ENCODE assay signal across 8 cellular contexts in the genomic region with DNA sequence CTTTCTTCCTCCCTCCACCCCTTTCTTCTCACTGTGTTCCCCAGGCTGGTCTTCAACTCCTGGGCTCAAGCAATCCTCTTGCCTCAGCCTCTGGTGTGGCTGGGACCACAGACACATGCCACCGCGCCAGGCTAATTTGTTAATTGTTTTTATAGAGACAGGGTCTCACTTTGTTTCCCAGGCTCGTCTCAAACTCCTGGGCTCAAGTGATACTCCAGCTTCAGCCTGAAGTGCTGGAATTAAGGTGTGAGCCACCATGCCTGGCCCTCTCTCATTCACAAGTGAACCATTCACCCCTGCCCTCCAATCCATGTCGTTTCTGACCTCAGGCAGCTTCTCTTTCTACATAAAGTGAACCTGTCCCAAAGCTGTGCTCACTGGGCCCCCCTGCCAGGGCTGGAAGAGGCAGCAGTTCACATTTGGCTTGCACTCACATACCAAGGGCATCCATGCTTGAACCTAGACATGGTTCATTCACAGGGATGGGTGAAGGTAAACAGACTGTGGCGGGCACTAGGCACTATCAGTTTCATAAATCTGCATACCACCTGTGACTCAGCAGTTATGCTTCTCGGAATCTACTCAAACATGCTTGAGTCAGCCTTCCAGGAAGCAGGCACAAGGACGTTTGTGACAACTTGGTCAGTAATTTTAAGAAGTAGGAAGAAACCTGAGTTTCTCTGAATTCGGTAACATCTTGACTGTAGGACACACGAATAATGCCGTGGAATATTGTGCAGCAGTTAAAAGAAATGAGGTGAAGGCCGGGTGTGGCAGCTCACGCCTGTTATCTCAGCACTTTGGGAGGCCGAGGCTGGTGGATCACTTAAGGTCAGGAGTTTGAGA. TPM values are rescaled to one million over a fixed set of nuclear protein-coding genes. Genes with fewer than 3 reads are reported as not detected.
A peak's percentile ranks its signal among the peaks of the same experiment; 100 is the strongest.
DNase-seq lines count a peak whose midpoint lies in the region; ATAC-seq, FAIRE-seq and TF ChIP-seq lines count a peak whose summit lies in the region.

No MANE protein-coding gene starts in this region.

- CTCF ChIA-PET in A549 (lab: Yijun Ruan, JAX), result interaction anchor here (1.7 to 5.7 kb wide), 7 partner anchors 12 to 249 kb away, joined by 3 to 46 read pairs (median 15); a partner anchor contains a TSS

- no peaks in the 10 kb centered on the region for H3K36me3 ChIP-seq in brain microvascular endothelial cell (replicated peaks)
- no peaks in the 10 kb centered on the region for H3K36me3 ChIP-seq in mesendoderm (ENCODE audit: control insufficient read depth, insufficient read depth, low read length)
- peaks cover 11% of the 10 kb centered on the region for H3K36me3 ChIP-seq in upper lobe of right lung

- H2BK120ac ChIP-seq in mesendoderm (ENCODE audit: low read depth, low read length), result no peak overlapping the region

- intact Hi-C loops in upper lobe of right lung (cut with DNase I) (no loop called here), lower leg skin (cut with DNase I; ENCODE audit: low total_unique reads) (loop anchor here (5.0 kb wide), 1 partner anchor 172 kb away; no protein-coding TSS in a partner anchor)

- no peak overlapping the region for H3K4ac ChIP-seq in mesendoderm (ENCODE audit: low read depth, low read length)

- peak; percentile 83 to 92; a peak in 4 of 5 replicates for TF ChIP-seq EP300 in A549 (IDR thresholded peaks at IDR 0.05)

- H4K8ac ChIP-seq in mesendoderm (ENCODE audit: low read depth, low read length), result no peak overlapping the region

- H2BK5ac ChIP-seq in mesendoderm (ENCODE audit: low read length), result peak overlapping the region; percentile 6

- no peak overlapping the region for H3K23ac ChIP-seq in mesendoderm (ENCODE audit: low read length)

- TF ChIP-seq POLR2A in A549 (IDR thresholded peaks at IDR 0.05; ENCODE audit: low read length) (no peak), lower leg skin (IDR thresholded peaks at IDR 0.05) (no peak)

- peak; percentile 100 for FAIRE-seq in A549 (lab: Jason Lieb, UNC)

- no peak overlapping the region for H2BK15ac ChIP-seq in mesendoderm (replicated peaks; ENCODE audit: low read depth)

- TF ChIP-seq RAD21 in A549 (conservative IDR thresholded peaks at IDR 0.05 in 1 of 2, IDR thresholded peaks at IDR 0.05 in 1 of 2), result peak in 1 of 2 experiments; percentile 29; a peak in 3 of 5 replicates

- H3K18ac ChIP-seq in mesendoderm (ENCODE audit: low read length), result no peak overlapping the region

- H3K4me1 ChIP-seq in A549, result peaks cover 72% of the 10 kb centered on the region
- peaks cover 4% of the 10 kb centered on the region for H3K4me1 ChIP-seq in mesendoderm (ENCODE audit: control insufficient read depth, low read depth, low read length)
- peaks cover 18% of the 10 kb centered on the region for H3K4me1 ChIP-seq in upper lobe of right lung

- ATAC-seq in A549 (peak; percentile 90), GM18520 (IDR thresholded peaks at IDR 0.05; ENCODE audit: unreplicated experiment) (peak; percentile 57), upper lobe of right lung (peak; percentile 82)

- DNase-seq in A549 (ENCODE audit: low read depth in 1 of 2, low spot score in 1 of 2) (peak; percentile 97 to 99), HUDEP-2 (lab: John Stamatoyannopoulos, UW; ENCODE audit: unreplicated experiment in 76 of 76) (peak in 70 of 76 experiments; percentile 9 to 93 (median 68)), T-helper 1 cell (peak in 3 of 5 donors; percentile 40 to 97 (median 42)), brain microvascular endothelial cell (peak; percentile 82), mesendoderm (peak; percentile 69), upper lobe of right lung (no peak), lower leg skin (ENCODE audit: low spot score in 2 of 2) (no peak)

- H3K79me2 ChIP-seq in mesendoderm (ENCODE audit: control insufficient read depth, insufficient read depth, low read length), result no peaks in the 10 kb centered on the region

- H3K9me3 ChIP-seq in A549 (no peaks in the 10 kb centered on the region), upper lobe of right lung (no peaks in the 10 kb centered on the region)

- no peak overlapping the region for H2AK5ac ChIP-seq in mesendoderm (ENCODE audit: low read length)

- H4K5ac ChIP-seq in mesendoderm (ENCODE audit: low read length), result no peak overlapping the region

- H3K27me3 ChIP-seq in brain microvascular endothelial cell (replicated peaks) (no peaks in the 10 kb centered on the region), mesendoderm (ENCODE audit: insufficient read depth, low read length, poor library complexity) (no peaks in the 10 kb centered on the region), upper lobe of right lung (no peaks in the 10 kb centered on the region)

- H3K4me3 ChIP-seq in A549, result no peak overlapping the region
- no peak overlapping the region for H3K4me3 ChIP-seq in brain microvascular endothelial cell (ENCODE audit: low read depth, low read length)
- no peak overlapping the region for H3K4me3 ChIP-seq in mesendoderm (ENCODE audit: low read length)
- no peak overlapping the region for H3K4me3 ChIP-seq in upper lobe of right lung
- H3K4me3 ChIP-seq in lower leg skin (ENCODE audit: low read depth, poor library complexity, severe bottlenecking), result no peak overlapping the region

- no peaks in the 10 kb centered on the region for H3K79me1 ChIP-seq in mesendoderm (ENCODE audit: low read length)

- H3K56ac ChIP-seq in mesendoderm (ENCODE audit: low read length), result peak overlapping the region; percentile 44

- no peak overlapping the region for H3K9ac ChIP-seq in mesendoderm (ENCODE audit: low read length)

- H3K4me2 ChIP-seq in A549 (peak overlapping the region; percentile 63), mesendoderm (ENCODE audit: low read length) (no peak overlapping the region)

- POLR2A ChIA-PET in A549 (lab: Yijun Ruan, JAX), result interaction anchor here (0.6 kb wide), 1 partner anchor 153 kb away, joined by 3 read pairs; a partner anchor contains a TSS

- TF ChIP-seq CTCF in A549 (IDR thresholded peaks at IDR 0.05), result no peak
- TF ChIP-seq CTCF in brain microvascular endothelial cell (IDR thresholded peaks at IDR 0.05; ENCODE audit: low read depth, low read length, missing control alignments), result no peak
- no peak for TF ChIP-seq CTCF in upper lobe of right lung (IDR thresholded peaks at IDR 0.05)
- no peak for TF ChIP-seq CTCF in lower leg skin (IDR thresholded peaks at IDR 0.05)

- 14% methylated on average over 13 of the region's 13 CpGs for WGBS in A549 (ENCODE audit: missing lambda C conversion rate)
- no CpG with 5 or more reads among the region's 13 CpGs for WGBS in mesendoderm (ENCODE audit: extremely low coverage, insufficient coverage, low lambda C conversion rate)
- 52 to 61% methylated on average over 13 of the region's 13 CpGs for WGBS in lower leg skin, 2 donors

- peak overlapping the region; percentile 94 to 99 for H3K27ac ChIP-seq in A549
- peak overlapping the region; percentile 61 for H3K27ac ChIP-seq in brain microvascular endothelial cell
- peak overlapping the region; percentile 17 for H3K27ac ChIP-seq in mesendoderm (ENCODE audit: low read depth, low read length)
- H3K27ac ChIP-seq in upper lobe of right lung, result peak overlapping the region; percentile 82

- in situ Hi-C loops in brain microvascular endothelial cell (cut with HindIII; ENCODE audit: low pct_ligation_motif_present, low sequenced_read_pairs), result no loop called here

TF ChIP-seq in A549, 52 proteins besides CTCF, POLR2A, EP300 and RAD21 (continues in another document):
- TF ChIP-seq CBX2 (IDR thresholded peaks at IDR 0.05; ENCODE audit: borderline replicate concordance, low read depth) (no peak), JUNB (IDR thresholded peaks at IDR 0.05) (peak; percentile 90), CEBPB (IDR thresholded peaks at IDR 0.05) (peak in 1 of 2 experiments; percentile 82; a peak in 2 of 4 replicates), PHF8 (IDR thresholded peaks at IDR 0.05; ENCODE audit: borderline replicate concordance, low read depth) (no peak)
- TF ChIP-seq, protein P1, sequence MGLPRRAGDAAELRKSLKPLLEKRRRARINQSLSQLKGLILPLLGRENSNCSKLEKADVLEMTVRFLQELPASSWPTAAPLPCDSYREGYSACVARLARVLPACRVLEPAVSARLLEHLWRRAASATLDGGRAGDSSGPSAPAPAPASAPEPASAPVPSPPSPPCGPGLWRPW (IDR thresholded peaks at IDR 0.05), result no peak

RNA-seq across cellular contexts. Expression of a gene that starts 6.0 kb away (rescaled TPM):
- polyA plus RNA-seq in A549 (2011; rRNA removed) (127 and 182 TPM in 2 replicates), A549 (2017; fragmentation: RNase III; extraction: RNeasy Plus Mini Kit Qiagen cat#74134 plus additional on column Dnase treatment) (55.6 to 61.6 TPM (median 59.1 TPM) in 3 replicates)
- polyA plus RNA-seq in A549 (2012; cell fraction: cytosol; rRNA removed), result 64.8 and 76.2 TPM in 2 replicates
- polyA plus RNA-seq in A549 (2012; cell fraction: nucleus; rRNA removed), result 268 and 329 TPM in 2 replicates
- 331 and 462 TPM in 2 replicates for polyA minus RNA-seq in A549 (2011; rRNA and poly(A)+ RNA removed)
- 6.6 TPM for polyA plus RNA-seq in mesendoderm (2013, experiment 1 of 2)
- 6.6 TPM for polyA plus RNA-seq in mesendoderm (2013, experiment 2 of 2)
- total RNA-seq in upper lobe of right lung (236 TPM), lower leg skin (100 to 1,000 TPM in 1 of 4 donors, 10 to 100 TPM in 3; 48.4 to 103 (median 59.8) TPM)

RNA-seq across cellular contexts. Expression of a gene that starts 34.4 kb away (rescaled TPM):
- 8.3 and 9.5 TPM in 2 replicates for polyA plus RNA-seq in A549 (2011; rRNA removed)
- 13.7 and 22.6 TPM in 2 replicates for polyA plus RNA-seq in A549 (2012; cell fraction: cytosol; rRNA removed)
- polyA plus RNA-seq in A549 (2012; cell fraction: nucleus; rRNA removed), result 75.4 and 89.8 TPM in 2 replicates
- polyA plus RNA-seq in A549 (2017; fragmentation: RNase III; extraction: RNeasy Plus Mini Kit Qiagen cat#74134 plus additional on column Dnase treatment), result 9.1 to 13.7 TPM (median 13.1 TPM) in 3 replicates
- polyA minus RNA-seq in A549 (2011; rRNA and poly(A)+ RNA removed), result 6.9 and 12.4 TPM in 2 replicates
- polyA plus RNA-seq in mesendoderm (2013, experiment 1 of 2), result 7.9 TPM
- 7.1 TPM for polyA plus RNA-seq in mesendoderm (2013, experiment 2 of 2)
- total RNA-seq in upper lobe of right lung, result 51.6 TPM
- 10 to 100 TPM; 20.1 to 28.1 (median 22.3) TPM for total RNA-seq in lower leg skin

RNA-seq across cellular contexts. Expression of a gene that starts 34.5 kb away (rescaled TPM):
- polyA plus RNA-seq in A549 (2011; rRNA removed) (14.1 and 14.5 TPM in 2 replicates), A549 (2017; fragmentation: RNase III; extraction: RNeasy Plus Mini Kit Qiagen cat#74134 plus additional on column Dnase treatment) (24.0 to 26.2 TPM (median 24.7 TPM) in 3 replicates)
- 25.4 and 26.4 TPM in 2 replicates for polyA plus RNA-seq in A549 (2012; cell fraction: cytosol; rRNA removed)
- polyA plus RNA-seq in A549 (2012; cell fraction: nucleus; rRNA removed), result 118 and 137 TPM in 2 replicates
- 9.2 and 12.4 TPM in 2 replicates for polyA minus RNA-seq in A549 (2011; rRNA and poly(A)+ RNA removed)
- 7.2 TPM for polyA plus RNA-seq in mesendoderm (2013, experiment 1 of 2)
- 7.0 TPM for polyA plus RNA-seq in mesendoderm (2013, experiment 2 of 2)
- total RNA-seq in upper lobe of right lung (59.8 TPM), lower leg skin (10 to 100 TPM; 19.4 to 47.3 (median 37.0) TPM)

Comparison
In these comparisons a context has a peak if more than half of its experiments do, and no peak if none do; other contexts are left out.
1. DNase-seq: peak in A549 (2 of 2), HUDEP-2 (70 of 76), T-helper 1 cell (3 of 5), brain microvascular endothelial cell (single experiment) and mesendoderm (single experiment); none in upper lobe of right lung (single experiment) and lower leg skin (0 of 2).
2. H3K27ac ChIP-seq: peak in every context shown above with its lines; median percentile 96 in A549; 82 in upper lobe of right lung; 61 in brain microvascular endothelial cell; 17 in mesendoderm.
3. Peak in every context shown above with its lines, with median percentiles within 50 percentile points of each other: ATAC-seq.